7 cellular contexts compared by ENCODE assay signal in the genomic region with DNA sequence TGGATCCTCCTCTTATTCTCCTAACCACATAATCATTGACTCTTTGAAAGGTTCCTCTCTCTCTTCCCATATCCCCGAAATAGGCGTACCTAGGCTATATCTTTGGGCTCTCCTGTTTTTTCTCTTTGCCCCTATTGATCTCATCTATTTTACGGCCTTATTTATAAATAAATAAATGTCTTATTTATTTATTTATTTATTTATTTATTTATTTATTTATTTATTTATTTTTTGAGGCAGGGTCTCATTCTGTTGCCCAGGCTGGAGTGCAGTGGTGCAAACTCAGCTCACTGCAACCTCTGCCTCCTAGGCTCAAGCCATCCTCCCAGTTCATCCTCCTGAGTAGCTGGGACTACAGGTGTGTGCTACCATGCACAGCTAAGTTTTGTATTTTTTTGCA. TPM values are rescaled to one million over a fixed set of nuclear protein-coding genes. Genes with fewer than 3 reads are reported as not detected.
"Had no signal": no experiment of that assay in that cellular context is flagged by ENCODE, and none has a peak within 500 bp of the region (broad histone marks: within the 10 kb centered on the region; RNA-seq: fewer than 3 reads in every experiment).

No MANE protein-coding gene starts in this region.

RNA-seq across cellular contexts. Expression of gene LRRC36, which starts 25.8 kb away (rescaled TPM):
- total RNA-seq: GM23248, H1, H7, H9, HFFc6 had no signal
- polyA plus RNA-seq: GM23248, GM23338 had no signal

RNA-seq across cellular contexts. Expression of gene KCTD19, which starts 25.9 kb away (rescaled TPM):
- total RNA-seq: GM23248, H4, HFFc6 had no signal
- polyA plus RNA-seq: GM23248 had no signal

RNA-seq across cellular contexts. Expression of gene TPPP3, which starts 40.8 kb away (rescaled TPM):
- total RNA-seq: GM23248, H4 had no signal
